ENCODE assay signal across 13 cellular contexts in genomic region chr3:121809249-121809648, GRCh38. TPM values are rescaled to one million over a fixed set of nuclear protein-coding genes. Genes with fewer than 3 reads are reported as not detected.
DNase-seq lines count a peak whose midpoint lies in the region; ATAC-seq lines count a peak whose summit lies in the region.
"Had no signal": no experiment of that assay in that cellular context is flagged by ENCODE, and none has a peak within 500 bp of the region (broad histone marks: within the 10 kb centered on the region; RNA-seq: fewer than 3 reads in every experiment).

No MANE protein-coding gene starts in this region.

- no peak for DNase-seq in cerebellum (ENCODE audit: low spot score)
- DNase-seq in NCI-H1105 treated with DMSO at 0.1 percent for 48 hours (lab: John Stamatoyannopoulos, UW): no peak
- DNase-seq in SJCRH30: no peak
- DNase-seq in head of caudate nucleus: no peak
- DNase-seq: HFFc6, NCI-H1105 had no signal

- H3K4me3 ChIP-seq in SJCRH30: no peak overlapping the region
- H3K4me3 ChIP-seq: right atrium auricular region had no signal

- ATAC-seq in GM18870 (IDR thresholded peaks at IDR 0.05; ENCODE audit: unreplicated experiment) (peak; percentile 98), GM21526 (IDR thresholded peaks at IDR 0.05; ENCODE audit: low FRiP score, unreplicated experiment) (peak; percentile 90), HG03066 (IDR thresholded peaks at IDR 0.05; ENCODE audit: low read depth, unreplicated experiment) (peak; percentile 99)
- peak; percentile 68 for ATAC-seq in activated T-helper 17 cell treated with anti-CD3 and anti-CD28 coated beads, Interleukin-2, amount 50 U/mL, for 72 hours (replicated peaks)
- ATAC-seq: Panc1 had no signal

- H3K4me1 Mint-ChIP-seq in activated T-helper 17 cell treated with anti-CD3 and anti-CD28 coated beads, Interleukin-2, amount 50 U/mL, for 72 hours: peaks cover 17% of the 10 kb centered on the region

- peaks cover 59% of the 10 kb centered on the region for H3K36me3 ChIP-seq in SJCRH30

- H3K36me3 Mint-ChIP-seq in activated T-helper 17 cell treated with anti-CD3 and anti-CD28 coated beads, Interleukin-2, amount 50 U/mL, for 72 hours (ENCODE audit: low read depth): peaks cover 89% of the 10 kb centered on the region

- no peaks in the 10 kb centered on the region for H3K4me1 ChIP-seq in SJCRH30
- H3K4me1 ChIP-seq: right atrium auricular region had no signal

- H3K4me3 Mint-ChIP-seq in activated T-helper 17 cell treated with anti-CD3 and anti-CD28 coated beads, Interleukin-2, amount 50 U/mL, for 72 hours: no peak overlapping the region
- H3K4me3 Mint-ChIP-seq: activated naive CD4-positive, alpha-beta T cell treated with anti-CD3 and anti-CD28 coated beads, Interleukin-2, amount 50 U/mL, for 24 hours; HFFc6 had no signal

- intact Hi-C loops in head of caudate nucleus (cut with DNase I): no loop called here

- H3K27ac Mint-ChIP-seq in activated T-helper 17 cell treated with anti-CD3 and anti-CD28 coated beads, Interleukin-2, amount 50 U/mL, for 72 hours: no peak overlapping the region
- H3K27ac Mint-ChIP-seq: activated naive CD4-positive, alpha-beta T cell treated with anti-CD3 and anti-CD28 coated beads, Interleukin-2, amount 50 U/mL, for 24 hours; HFFc6 had no signal

- H3K27ac ChIP-seq in SJCRH30: no peak overlapping the region
- H3K27ac ChIP-seq: right atrium auricular region had no signal

- H3K9me3 Mint-ChIP-seq in activated T-helper 17 cell treated with anti-CD3 and anti-CD28 coated beads, Interleukin-2, amount 50 U/mL, for 72 hours: no peaks in the 10 kb centered on the region
- H3K9me3 Mint-ChIP-seq: activated naive CD4-positive, alpha-beta T cell treated with anti-CD3 and anti-CD28 coated beads, Interleukin-2, amount 50 U/mL, for 24 hours; HFFc6 had no signal

- H3K9me3 ChIP-seq in SJCRH30 (replicated peaks): no peaks in the 10 kb centered on the region
- H3K9me3 ChIP-seq: right atrium auricular region had no signal

- H3K27me3 ChIP-seq in SJCRH30: no peaks in the 10 kb centered on the region
- H3K27me3 ChIP-seq: right atrium auricular region had no signal

- no peaks in the 10 kb centered on the region for H3K27me3 Mint-ChIP-seq in activated T-helper 17 cell treated with anti-CD3 and anti-CD28 coated beads, Interleukin-2, amount 50 U/mL, for 72 hours
- H3K27me3 Mint-ChIP-seq: activated naive CD4-positive, alpha-beta T cell treated with anti-CD3 and anti-CD28 coated beads, Interleukin-2, amount 50 U/mL, for 24 hours had no signal

RNA-seq across cellular contexts. Expression of gene IQCB1, which starts 25.6 kb away (rescaled TPM):
- 10 to 100 TPM; 41.7 to 47.5 TPM for total RNA-seq in activated T-helper 17 cell treated with anti-CD3 and anti-CD28 coated beads, Interleukin-2, amount 50 U/mL, for 72 hours
- 33.8 TPM for total RNA-seq in cerebellum
- total RNA-seq in SJCRH30 (2014; rRNA removed; shearing (Covaris generic)): 43.0 and 51.7 TPM in 2 replicates

RNA-seq across cellular contexts. Expression of gene EAF2, which starts 25.8 kb away (rescaled TPM):
- total RNA-seq in activated T-helper 17 cell treated with anti-CD3 and anti-CD28 coated beads, Interleukin-2, amount 50 U/mL, for 72 hours: 10 to 100 TPM; 20.8 to 33.0 TPM
- 11.1 TPM for total RNA-seq in cerebellum
- total RNA-seq in SJCRH30 (2014; rRNA removed; shearing (Covaris generic)): 10.5 and 11.3 TPM in 2 replicates

RNA-seq across cellular contexts. Expression of gene GOLGB1, which starts 59.7 kb away (rescaled TPM):
- 10 to 100 TPM; 29.7 to 39.1 TPM for total RNA-seq in activated T-helper 17 cell treated with anti-CD3 and anti-CD28 coated beads, Interleukin-2, amount 50 U/mL, for 72 hours
- 35.0 TPM for total RNA-seq in cerebellum
- 31.6 and 33.9 TPM in 2 replicates for total RNA-seq in SJCRH30 (2014; rRNA removed; shearing (Covaris generic))
